ENCODE assay signal across 9 cellular contexts in genomic region chr17:50347087-50347893, GRCh38. TPM values are rescaled to one million over a fixed set of nuclear protein-coding genes. Genes with fewer than 3 reads are reported as not detected.
A peak's percentile ranks its signal among the peaks of the same experiment; 100 is the strongest.
DNase-seq lines count a peak whose midpoint lies in the region; ATAC-seq and TF ChIP-seq lines count a peak whose summit lies in the region.
"Had no signal": no experiment of that assay in that cellular context is flagged by ENCODE, and none has a peak within 500 bp of the region (broad histone marks: within the 10 kb centered on the region; RNA-seq: fewer than 3 reads in every experiment).

No MANE protein-coding gene starts in this region.

- peaks cover 13% of the 10 kb centered on the region for H3K36me3 ChIP-seq in mesodermal cell (ENCODE audit: control insufficient read depth, insufficient read depth, low read length)

- no peak overlapping the region for H3K27ac ChIP-seq in mesodermal cell (ENCODE audit: low read depth, low read length, severe bottlenecking)

- intact Hi-C loops in Right ventricle myocardium superior (cut with DNase I): no loop called here
- intact Hi-C loops in cardiac septum (cut with DNase I): no loop called here

- DNase-seq in Right ventricle myocardium superior (no peak), cardiac septum (ENCODE audit: low spot score) (no peak), cardiac fibroblast (ENCODE audit: low read depth in 2 of 2) (no peak), amniotic stem cell (lab: John Stamatoyannopoulos, UW) (no peak)
- no peak for DNase-seq in effector CD8-positive, alpha-beta T cell (lab: John Stamatoyannopoulos, UW)
- DNase-seq: NCI-H748 treated with DMSO at 0.1 percent for 48 hours had no signal

- TF ChIP-seq CTCF in cardiac fibroblast (IDR thresholded peaks at IDR 0.05; ENCODE audit: low read depth, low read length): no peak

- peak overlapping the region; percentile 71 to 90 for H3K4me3 ChIP-seq in cardiac fibroblast (replicated peaks in 1 of 2; ENCODE audit: low read depth in 2 of 2, low read length in 2 of 2)
- H3K4me3 ChIP-seq in mesodermal cell (ENCODE audit: extremely low read depth, insufficient read depth, low read length, poor library complexity, severe bottlenecking): peak overlapping the region; percentile 77

- WGBS in mesodermal cell (ENCODE audit: insufficient coverage in 2 of 2), 2 experiments: 8 to 14% methylated on average over 12 to 14 of the region's 19 CpGs

- H3K4me1 ChIP-seq in mesodermal cell (ENCODE audit: control insufficient read depth, insufficient read depth, low read length, poor library complexity, severe bottlenecking): peaks cover 20% of the 10 kb centered on the region

- peak; percentile 1 for ATAC-seq in Right ventricle myocardium superior (ENCODE audit: poor library complexity)
- no peak for ATAC-seq in HG03095 (IDR thresholded peaks at IDR 0.05; ENCODE audit: unreplicated experiment)
- ATAC-seq in HG03469 (IDR thresholded peaks at IDR 0.05; ENCODE audit: unreplicated experiment): no peak

- no peaks in the 10 kb centered on the region for H3K9me3 ChIP-seq in mesodermal cell (ENCODE audit: control insufficient read depth, low read length)

RNA-seq across cellular contexts. Expression of gene XYLT2, which starts 1.4 kb away (rescaled TPM):
- total RNA-seq in Right ventricle myocardium superior (13.0 TPM), cardiac septum (10.8 TPM)
- polyA plus RNA-seq in mesodermal cell (2013, experiment 1 of 2): 26.5 TPM
- 22.4 TPM for polyA plus RNA-seq in mesodermal cell (2013, experiment 2 of 2)

RNA-seq across cellular contexts. Expression of gene MRPL27, which starts 25.7 kb away (rescaled TPM):
- total RNA-seq in Right ventricle myocardium superior (78.6 TPM), cardiac septum (61.4 TPM)
- polyA plus RNA-seq in mesodermal cell (2013, experiment 1 of 2): 67.5 TPM
- 54.7 TPM for polyA plus RNA-seq in mesodermal cell (2013, experiment 2 of 2)

RNA-seq across cellular contexts. Expression of gene EME1, which starts 25.7 kb away (rescaled TPM):
- not detected for total RNA-seq in Right ventricle myocardium superior
- 0.35 TPM for total RNA-seq in cardiac septum
- 16.4 TPM for polyA plus RNA-seq in mesodermal cell (2013, experiment 1 of 2)
- polyA plus RNA-seq in mesodermal cell (2013, experiment 2 of 2): 17.3 TPM

RNA-seq across cellular contexts. Expression of gene LRRC59, which starts 50.0 kb away (rescaled TPM):
- 20.3 TPM for total RNA-seq in Right ventricle myocardium superior
- 32.9 TPM for total RNA-seq in cardiac septum
- polyA plus RNA-seq in mesodermal cell (2013, experiment 1 of 2): 135 TPM
- 124 TPM for polyA plus RNA-seq in mesodermal cell (2013, experiment 2 of 2)
